ENCODE assay signal across 12 cellular contexts in the genomic region with DNA sequence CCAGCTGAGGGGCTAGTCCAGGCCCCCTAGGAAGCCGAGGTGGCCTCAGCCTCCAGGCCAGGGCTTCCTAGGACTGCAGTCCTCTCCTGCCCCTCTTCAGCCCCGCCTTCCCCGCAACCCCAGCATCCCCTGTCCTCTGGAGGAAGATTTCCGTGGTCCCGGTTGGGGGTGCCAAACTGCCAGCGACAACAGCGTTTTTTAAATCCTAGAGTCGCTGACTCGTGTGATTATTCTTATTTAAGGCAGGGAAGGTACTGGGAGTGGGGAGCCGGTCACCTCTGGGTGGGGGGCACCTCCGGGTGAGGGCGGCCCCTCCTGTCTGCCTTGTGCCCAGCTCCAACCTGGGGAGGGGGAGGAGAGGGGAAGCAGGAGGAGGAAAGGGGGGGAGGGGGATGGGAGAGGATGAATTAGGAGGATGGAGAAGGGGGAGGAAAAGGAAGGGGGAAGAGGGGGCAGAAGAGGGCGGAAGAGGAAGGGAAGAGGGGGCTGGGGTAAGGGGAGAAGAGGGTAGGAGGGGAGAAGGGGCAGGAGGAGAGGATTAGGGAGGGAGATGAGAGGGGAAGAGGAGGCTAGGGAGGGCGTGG.
DNase-seq lines count a peak whose midpoint lies in the region; ATAC-seq and TF ChIP-seq lines count a peak whose summit lies in the region.
"Had no signal": no experiment of that assay in that cellular context is flagged by ENCODE, and none has a peak within 500 bp of the region (broad histone marks: within the 10 kb centered on the region; RNA-seq: fewer than 3 reads in every experiment).

No MANE protein-coding gene starts in this region.

- H3K4me3 ChIP-seq in SK-N-SH (ENCODE audit: low read depth in 2 of 2, low read length in 1 of 2) (no peak overlapping the region), thoracic aorta (peak overlapping the region; percentile 74)

- H3K4me2 ChIP-seq in SK-N-SH = no peak overlapping the region

- no peaks in the 10 kb centered on the region for H4K20me1 ChIP-seq in SK-N-SH (ENCODE audit: insufficient read depth)

- WGBS in SK-N-SH (ENCODE audit: low lambda C conversion rate) = 73% methylated on average over 12 of the region's 14 CpGs

- TF ChIP-seq EP300 in SK-N-SH (IDR thresholded peaks at IDR 0.05; ENCODE audit: borderline replicate concordance in 1 of 2, low read depth in 1 of 2, low read length in 1 of 2) = no peak

- H3K9me3 ChIP-seq in SK-N-SH = no peaks in the 10 kb centered on the region
- peaks cover 10% of the 10 kb centered on the region for H3K9me3 ChIP-seq in thoracic aorta

- no peaks in the 10 kb centered on the region for H3K9me2 ChIP-seq in SK-N-SH

- POLR2A ChIA-PET in SK-N-SH (lab: Yijun Ruan, JAX) = no interaction called here

- H3K9ac ChIP-seq in SK-N-SH = peak overlapping the region; percentile 66; the same call in 1 of the 2 replicates

- H3K27ac ChIP-seq in SK-N-SH (ENCODE audit: low read depth in 2 of 2, low read length in 1 of 2) (peak overlapping the region in 1 of 2 experiments; percentile 72; a peak in 2 of 4 replicates), thoracic aorta (no peak overlapping the region)

- intact Hi-C loops in left colon (cut with DNase I, micrococcal nuclease) = no loop called here

- no peak for TF ChIP-seq RAD21 in SK-N-SH (IDR thresholded peaks at IDR 0.05; ENCODE audit: low read length)

- H3K27me3 ChIP-seq in SK-N-SH (ENCODE audit: insufficient read depth) = no peaks in the 10 kb centered on the region
- no peaks in the 10 kb centered on the region for H3K27me3 ChIP-seq in thoracic aorta (replicated peaks; ENCODE audit: insufficient read depth)
- H3K27me3 ChIP-seq: upper lobe of right lung had no signal

- ATAC-seq in SK-N-SH treated with all-trans-retinoic acid at 6 μM for 48 hours = no peak
- no peak for ATAC-seq in thoracic aorta (ENCODE audit: insufficient number of reproducible peaks, low FRiP score, low read depth)
- ATAC-seq in left colon = no peak
- ATAC-seq in HG03457 (IDR thresholded peaks at IDR 0.05; ENCODE audit: unreplicated experiment) = no peak
- ATAC-seq: activated T-helper 17 cell treated with anti-CD3 and anti-CD28 coated beads, Interleukin-2, amount 50 U/mL, for 72 hours; upper lobe of right lung had no signal

- DNase-seq in SK-N-SH = peak; percentile 46
- peak; percentile 66 for DNase-seq in cerebellar cortex (ENCODE audit: low spot score)
- DNase-seq in islet precursor cell = peak; percentile 77
- DNase-seq in thoracic aorta (ENCODE audit: low spot score) = no peak
- no peak for DNase-seq in left colon
- DNase-seq in cerebellar nuclear complex (lab: John Stamatoyannopoulos, UW) = no peak
- DNase-seq: effector CD8-positive, alpha-beta T cell; NCI-H1930; upper lobe of right lung had no signal

- H3K36me3 ChIP-seq in SK-N-SH (replicated peaks in 1 of 2; ENCODE audit: control insufficient read depth in 1 of 2, insufficient read depth in 2 of 2, low read length in 1 of 2) = no peaks in the 10 kb centered on the region
- no peaks in the 10 kb centered on the region for H3K36me3 ChIP-seq in thoracic aorta
- H3K36me3 ChIP-seq: upper lobe of right lung had no signal

- TF ChIP-seq CTCF in SK-N-SH (IDR thresholded peaks at IDR 0.05) (no peak), thoracic aorta (IDR thresholded peaks at IDR 0.05) (no peak)

- no peak overlapping the region; the same call in 1 of the 2 replicates for H2AFZ ChIP-seq in SK-N-SH (ENCODE audit: low read depth)

- H3K4me1 ChIP-seq in SK-N-SH (ENCODE audit: control insufficient read depth in 1 of 2, insufficient read depth in 2 of 2, low read depth in 1 of 2, low read length in 1 of 2) (peaks cover 0 to 14% of the 10 kb centered on the region in 2 experiments; a peak in 1 of 4 replicates), thoracic aorta (ENCODE audit: control insufficient read depth in 1 of 2, low read depth in 2 of 2) (peaks cover 21 to 24% of the 10 kb centered on the region in 2 donors)

- H3K79me2 ChIP-seq in SK-N-SH (ENCODE audit: insufficient read depth) = no peaks in the 10 kb centered on the region

- no peaks in the 10 kb centered on the region for H3F3A ChIP-seq in SK-N-SH (replicated peaks; ENCODE audit: insufficient read depth)

- CTCF ChIA-PET in SK-N-SH (lab: Yijun Ruan, JAX) = no interaction called here

TF ChIP-seq in SK-N-SH, 30 proteins besides CTCF, POLR2A, EP300 and RAD21:
- TF ChIP-seq EZH2phosphoT487 (IDR thresholded peaks at IDR 0.05; ENCODE audit: borderline replicate concordance, low read depth) (no peak), SIN3A (IDR thresholded peaks at IDR 0.05; ENCODE audit: borderline replicate concordance, low read depth, low read length) (no peak), FOXM1 (IDR thresholded peaks at IDR 0.05; ENCODE audit: low read depth) (no peak), TEAD4 (IDR thresholded peaks at IDR 0.05; ENCODE audit: borderline replicate concordance, insufficient read depth) (no peak), JUND (IDR thresholded peaks at IDR 0.05) (no peak), ELF1 (IDR thresholded peaks at IDR 0.05) (no peak), TCF12 (IDR thresholded peaks at IDR 0.05) (no peak), CHD2 (IDR thresholded peaks at IDR 0.05; ENCODE audit: low read length, partially characterized antibody) (no peak), RXRA (IDR thresholded peaks at IDR 0.05; ENCODE audit: borderline replicate concordance, low read depth) (no peak), FOSL2 (IDR thresholded peaks at IDR 0.05; ENCODE audit: borderline replicate concordance, low read depth) (no peak), NFIC (IDR thresholded peaks at IDR 0.05; ENCODE audit: borderline replicate concordance) (no peak)
- TF ChIP-seq, protein P1, sequence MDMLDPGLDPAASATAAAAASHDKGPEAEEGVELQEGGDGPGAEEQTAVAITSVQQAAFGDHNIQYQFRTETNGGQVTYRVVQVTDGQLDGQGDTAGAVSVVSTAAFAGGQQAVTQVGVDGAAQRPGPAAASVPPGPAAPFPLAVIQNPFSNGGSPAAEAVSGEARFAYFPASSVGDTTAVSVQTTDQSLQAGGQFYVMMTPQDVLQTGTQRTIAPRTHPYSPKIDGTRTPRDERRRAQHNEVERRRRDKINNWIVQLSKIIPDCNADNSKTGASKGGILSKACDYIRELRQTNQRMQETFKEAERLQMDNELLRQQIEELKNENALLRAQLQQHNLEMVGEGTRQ (IDR thresholded peaks at IDR 0.05; ENCODE audit: borderline replicate concordance, low read depth, low read length) = no peak
- TF ChIP-seq, protein P2, sequence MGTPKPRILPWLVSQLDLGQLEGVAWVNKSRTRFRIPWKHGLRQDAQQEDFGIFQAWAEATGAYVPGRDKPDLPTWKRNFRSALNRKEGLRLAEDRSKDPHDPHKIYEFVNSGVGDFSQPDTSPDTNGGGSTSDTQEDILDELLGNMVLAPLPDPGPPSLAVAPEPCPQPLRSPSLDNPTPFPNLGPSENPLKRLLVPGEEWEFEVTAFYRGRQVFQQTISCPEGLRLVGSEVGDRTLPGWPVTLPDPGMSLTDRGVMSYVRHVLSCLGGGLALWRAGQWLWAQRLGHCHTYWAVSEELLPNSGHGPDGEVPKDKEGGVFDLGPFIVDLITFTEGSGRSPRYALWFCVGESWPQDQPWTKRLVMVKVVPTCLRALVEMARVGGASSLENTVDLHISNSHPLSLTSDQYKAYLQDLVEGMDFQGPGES (IDR thresholded peaks at IDR 0.05; ENCODE audit: low read depth, low read length) = no peak

TF ChIP-seq in SK-N-SH treated with all-trans-retinoic acid at 6 μM for 48 hours, 23 proteins besides CTCF, POLR2A, EP300 and RAD21 (continues in another document):
- TF ChIP-seq, protein P3, sequence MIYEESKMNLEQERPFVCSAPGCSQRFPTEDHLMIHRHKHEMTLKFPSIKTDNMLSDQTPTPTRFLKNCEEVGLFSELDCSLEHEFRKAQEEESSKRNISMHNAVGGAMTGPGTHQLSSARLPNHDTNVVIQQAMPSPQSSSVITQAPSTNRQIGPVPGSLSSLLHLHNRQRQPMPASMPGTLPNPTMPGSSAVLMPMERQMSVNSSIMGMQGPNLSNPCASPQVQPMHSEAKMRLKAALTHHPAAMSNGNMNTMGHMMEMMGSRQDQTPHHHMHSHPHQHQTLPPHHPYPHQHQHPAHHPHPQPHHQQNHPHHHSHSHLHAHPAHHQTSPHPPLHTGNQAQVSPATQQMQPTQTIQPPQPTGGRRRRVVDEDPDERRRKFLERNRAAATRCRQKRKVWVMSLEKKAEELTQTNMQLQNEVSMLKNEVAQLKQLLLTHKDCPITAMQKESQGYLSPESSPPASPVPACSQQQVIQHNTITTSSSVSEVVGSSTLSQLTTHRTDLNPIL (CRISPR knock-in tag; IDR thresholded peaks at IDR 0.05; ENCODE audit: low read depth) = no peak
- TF ChIP-seq, protein P4, sequence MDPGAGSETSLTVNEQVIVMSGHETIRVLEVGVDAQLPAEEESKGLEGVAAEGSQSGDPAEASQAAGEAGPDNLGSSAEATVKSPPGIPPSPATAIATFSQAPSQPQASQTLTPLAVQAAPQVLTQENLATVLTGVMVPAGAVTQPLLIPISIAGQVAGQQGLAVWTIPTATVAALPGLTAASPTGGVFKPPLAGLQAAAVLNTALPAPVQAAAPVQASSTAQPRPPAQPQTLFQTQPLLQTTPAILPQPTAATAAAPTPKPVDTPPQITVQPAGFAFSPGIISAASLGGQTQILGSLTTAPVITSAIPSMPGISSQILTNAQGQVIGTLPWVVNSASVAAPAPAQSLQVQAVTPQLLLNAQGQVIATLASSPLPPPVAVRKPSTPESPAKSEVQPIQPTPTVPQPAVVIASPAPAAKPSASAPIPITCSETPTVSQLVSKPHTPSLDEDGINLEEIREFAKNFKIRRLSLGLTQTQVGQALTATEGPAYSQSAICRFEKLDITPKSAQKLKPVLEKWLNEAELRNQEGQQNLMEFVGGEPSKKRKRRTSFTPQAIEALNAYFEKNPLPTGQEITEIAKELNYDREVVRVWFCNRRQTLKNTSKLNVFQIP (CRISPR knock-in tag; IDR thresholded peaks at IDR 0.05; ENCODE audit: borderline replicate concordance, low read depth) = no peak
- no peak for TF ChIP-seq TCF4 (CRISPR knock-in tag; IDR thresholded peaks at IDR 0.05; ENCODE audit: borderline replicate concordance)
- TF ChIP-seq TOX (CRISPR knock-in tag; IDR thresholded peaks at IDR 0.05; ENCODE audit: borderline replicate concordance) = no peak
- no peak for TF ChIP-seq ZFP30 (CRISPR knock-in tag; IDR thresholded peaks at IDR 0.05)
- no peak for TF ChIP-seq ZNF70 (CRISPR knock-in tag; IDR thresholded peaks at IDR 0.05)

Comparison
In these comparisons a context has a peak if more than half of its experiments do, and no peak if none do; other contexts are left out.
1. DNase-seq: peak in SK-N-SH (single experiment), cerebellar cortex (single experiment) and islet precursor cell (single experiment); none in thoracic aorta (single experiment), left colon (0 of 2) and cerebellar nuclear complex (0 of 2).